26 cellular contexts compared by ENCODE assay signal in the genomic region with DNA sequence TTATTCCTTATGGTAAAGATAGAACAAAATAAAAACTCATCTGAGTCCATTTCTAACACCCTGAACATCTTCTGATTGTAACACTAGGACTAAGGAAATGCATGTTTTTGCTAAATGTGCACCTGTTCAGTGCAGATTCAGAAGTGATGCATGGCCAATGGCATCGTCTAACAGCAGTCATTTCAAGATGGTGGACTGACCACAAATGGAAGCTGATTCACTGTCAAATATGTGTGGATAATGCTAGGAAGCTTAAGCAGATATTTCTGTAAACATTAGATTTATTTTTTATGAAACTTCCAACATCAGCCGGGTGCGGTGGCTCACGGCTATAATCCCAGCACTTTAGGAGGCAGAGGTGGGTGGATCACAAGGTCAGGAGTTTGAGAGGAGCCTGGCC.
DNase-seq lines count a peak whose midpoint lies in the region; ATAC-seq and FAIRE-seq lines count a peak whose summit lies in the region.
"Had no signal": no experiment of that assay in that cellular context is flagged by ENCODE, and none has a peak within 500 bp of the region (broad histone marks: within the 10 kb centered on the region; RNA-seq: fewer than 3 reads in every experiment).

No MANE protein-coding gene starts in this region.

- peak; percentile 40 for FAIRE-seq in HTR-8/SVneo (lab: Jason Lieb, UNC)
- FAIRE-seq: A549, D721Med, GM12878, H1 had no signal

- peaks cover 43% of the 10 kb centered on the region for H3K4me1 ChIP-seq in SJCRH30
- H3K4me1 ChIP-seq: A549; BE2C; BLaER1 treated with 17β-estradiol and CSF1 and Interleukin-3, amounts not matched to agents 10 nM and 100 nM had no signal

- no peak for DNase-seq in HTR-8/SVneo (ENCODE audit: insufficient read length, low spot score)
- peak; percentile 63 to 70 for DNase-seq in SJCRH30
- peak; percentile 24 for DNase-seq in iris pigment epithelial cell (ENCODE audit: low read depth)
- DNase-seq in skeletal muscle cell (ENCODE audit: low read depth): peak; percentile 12
- no peak for DNase-seq in NCI-H2196 treated with DMSO at 0.1 percent for 48 hours (lab: John Stamatoyannopoulos, UW; ENCODE audit: unreplicated experiment)
- DNase-seq: 8988T; ACHN; AML-193; BE2C; CD4-positive, alpha-beta T cell; CD8-positive, alpha-beta memory T cell; DMS 273 treated with DMSO at 0.1 percent for 48 hours; DMS79; EL; GDM1; GM23248; H7; HCEC 1CT had no signal

- H3K27ac ChIP-seq in SJCRH30: peak overlapping the region; percentile 65
- H3K27ac ChIP-seq: A549; BLaER1 treated with 17β-estradiol and CSF1 and Interleukin-3, amounts not matched to agents 10 nM and 100 nM; GM23248 had no signal

- ATAC-seq in HG02798 (IDR thresholded peaks at IDR 0.05; ENCODE audit: poor library complexity, unreplicated experiment) (no peak), GM21737 (IDR thresholded peaks at IDR 0.05; ENCODE audit: unreplicated experiment) (no peak), GM19035 (IDR thresholded peaks at IDR 0.05; ENCODE audit: unreplicated experiment) (no peak)
- ATAC-seq: A549, GM12878 had no signal

- H3K36me3 ChIP-seq in SJCRH30: no peaks in the 10 kb centered on the region
- H3K36me3 ChIP-seq: BE2C; BLaER1 treated with 17β-estradiol and CSF1 and Interleukin-3, amounts not matched to agents 10 nM and 100 nM had no signal

- H3K4me3 ChIP-seq in SJCRH30 (no peak overlapping the region), skeletal muscle cell (ENCODE audit: low read depth, low read length) (no peak overlapping the region)
- H3K4me3 ChIP-seq: A549; BLaER1 treated with 17β-estradiol and CSF1 and Interleukin-3, amounts not matched to agents 10 nM and 100 nM; GM12878; GM23248 had no signal

- H3K9me3 ChIP-seq in SJCRH30 (replicated peaks): 0 out of 2 replicates have a peak, but pooled peaks cover 3% of the 10 kb centered on the region
- H3K9me3 ChIP-seq: A549; BE2C; BLaER1 treated with 17β-estradiol and CSF1 and Interleukin-3, amounts not matched to agents 10 nM and 100 nM had no signal

- no peaks in the 10 kb centered on the region for H3K27me3 ChIP-seq in SJCRH30
- H3K27me3 ChIP-seq: BE2C; BLaER1 treated with 17β-estradiol and CSF1 and Interleukin-3, amounts not matched to agents 10 nM and 100 nM had no signal

Comparison
In these comparisons a context has a peak if more than half of its experiments do, and no peak if none do; other contexts are left out.
1. DNase-seq: peak in SJCRH30 (2 of 2), iris pigment epithelial cell (single experiment) and skeletal muscle cell (single experiment); none in HTR-8/SVneo (single experiment) and NCI-H2196 treated with DMSO at 0.1 percent for 48 hours (single experiment).